9 cellular contexts compared by ENCODE assay signal in the genomic region with DNA sequence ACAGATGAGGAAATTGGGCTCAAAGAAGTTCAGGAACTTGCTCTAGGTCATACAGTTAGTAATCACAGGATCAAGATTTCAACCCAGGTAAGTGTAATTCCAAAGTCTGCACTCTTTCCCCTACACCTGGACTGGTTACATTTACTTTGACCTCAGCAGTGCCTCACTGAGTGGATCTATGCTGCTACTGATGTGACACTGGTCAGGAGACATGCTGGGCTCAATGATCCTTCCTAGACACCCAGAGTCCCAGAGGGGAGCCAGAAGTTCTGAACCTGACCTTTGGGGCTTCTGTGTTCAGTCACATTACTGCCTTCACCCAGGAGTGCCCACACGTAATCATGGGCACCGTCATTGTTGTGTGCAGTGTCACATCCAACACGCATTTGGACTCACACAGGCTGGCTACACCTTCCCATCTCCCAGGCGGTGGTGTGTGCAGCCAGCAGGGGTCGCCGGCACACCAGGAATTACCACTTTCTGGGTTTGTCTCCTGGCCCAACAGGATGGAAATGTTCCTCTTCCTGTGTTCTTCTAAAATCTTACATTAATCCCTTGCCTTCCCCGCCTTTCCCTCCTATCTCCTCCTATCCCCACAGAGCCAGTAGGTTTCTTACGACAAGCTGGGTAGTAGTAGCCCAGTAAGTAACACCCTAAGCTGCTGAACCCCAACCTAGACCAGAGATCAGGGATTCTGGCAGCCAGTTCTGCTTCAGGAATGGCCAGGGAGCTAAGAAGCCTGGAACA. TPM values are rescaled to one million over a fixed set of nuclear protein-coding genes. Genes with fewer than 3 reads are reported as not detected.
DNase-seq lines count a peak whose midpoint lies in the region; ATAC-seq, FAIRE-seq and TF ChIP-seq lines count a peak whose summit lies in the region.
"Had no signal": no experiment of that assay in that cellular context is flagged by ENCODE, and none has a peak within 500 bp of the region (broad histone marks: within the 10 kb centered on the region; RNA-seq: fewer than 3 reads in every experiment).

No MANE protein-coding gene starts in this region.

- CTCF ChIA-PET in activated naive CD4-positive, alpha-beta T cell treated with anti-CD3 and anti-CD28 coated beads, Interleukin-2, amount 10 ng/mL, durations not matched to agents 7 days and 5 days (lab: Charles Lee), result interaction anchor here (0.6 to 2.7 kb wide), 16 partner anchors 10 to 158 kb away, joined by 3 to 136 read pairs (median 4); a partner anchor contains a TSS

- H3K4me1 Mint-ChIP-seq in activated naive CD4-positive, alpha-beta T cell treated with anti-CD3 and anti-CD28 coated beads, Interleukin-2, amount 10 ng/mL, durations not matched to agents 7 days and 5 days, result peaks cover 6% of the 10 kb centered on the region
- H3K4me1 Mint-ChIP-seq in progenitor cell of endocrine pancreas (ENCODE audit: low read depth), result peaks cover 5% of the 10 kb centered on the region

- H3K9me3 Mint-ChIP-seq in activated naive CD4-positive, alpha-beta T cell treated with anti-CD3 and anti-CD28 coated beads, Interleukin-2, amount 10 ng/mL, durations not matched to agents 7 days and 5 days, result no peaks in the 10 kb centered on the region
- H3K9me3 Mint-ChIP-seq in progenitor cell of endocrine pancreas (ENCODE audit: low read depth), result no peaks in the 10 kb centered on the region

- no peak overlapping the region for H3K4me3 Mint-ChIP-seq in activated naive CD4-positive, alpha-beta T cell treated with anti-CD3 and anti-CD28 coated beads, Interleukin-2, amount 10 ng/mL, durations not matched to agents 7 days and 5 days
- no peak overlapping the region for H3K4me3 Mint-ChIP-seq in progenitor cell of endocrine pancreas (ENCODE audit: low read depth)

- FAIRE-seq in urothelium cell line (lab: Jason Lieb, UNC), result peak; percentile 97

- peaks cover 88% of the 10 kb centered on the region for H3K27me3 Mint-ChIP-seq in activated naive CD4-positive, alpha-beta T cell treated with anti-CD3 and anti-CD28 coated beads, Interleukin-2, amount 10 ng/mL, durations not matched to agents 7 days and 5 days
- H3K27me3 Mint-ChIP-seq in progenitor cell of endocrine pancreas, result peaks cover 90% of the 10 kb centered on the region

- peaks cover 2% of the 10 kb centered on the region for H3K36me3 Mint-ChIP-seq in activated naive CD4-positive, alpha-beta T cell treated with anti-CD3 and anti-CD28 coated beads, Interleukin-2, amount 10 ng/mL, durations not matched to agents 7 days and 5 days
- no peaks in the 10 kb centered on the region for H3K36me3 Mint-ChIP-seq in progenitor cell of endocrine pancreas (ENCODE audit: insufficient read depth)

- DNase-seq in NK-92 treated with Interleukin-12 subunit alpha and Interleukin-12 subunit beta, amount 100 ng/mL, for 24 hours (lab: John Stamatoyannopoulos, UW), result peak; percentile 42
- DNase-seq in NK-92 (lab: John Stamatoyannopoulos, UW; ENCODE audit: unreplicated experiment) (no peak), M059J (ENCODE audit: low read depth) (peak; percentile 66), head of caudate nucleus (peak; percentile 79 to 95 (median 90)), progenitor cell of endocrine pancreas (ENCODE audit: low spot score, unreplicated experiment) (peak; percentile 61), urothelium cell line (ENCODE audit: low spot score) (peak; percentile 79)
- peak; percentile 85 for DNase-seq in activated naive CD4-positive, alpha-beta T cell treated with anti-CD3 and anti-CD28 coated beads, Interleukin-2, amount 10 ng/mL, durations not matched to agents 7 days and 5 days

- ATAC-seq in SK-N-SH treated with all-trans-retinoic acid at 6 μM for 48 hours, result peak; percentile 99

- peak; percentile 89 for TF ChIP-seq CTCF in progenitor cell of endocrine pancreas (IDR thresholded peaks at IDR 0.05; ENCODE audit: unreplicated experiment)

- H3K27ac Mint-ChIP-seq in activated naive CD4-positive, alpha-beta T cell treated with anti-CD3 and anti-CD28 coated beads, Interleukin-2, amount 10 ng/mL, durations not matched to agents 7 days and 5 days, result no peak overlapping the region
- H3K27ac Mint-ChIP-seq in progenitor cell of endocrine pancreas, result no peak overlapping the region

- intact Hi-C loops in head of caudate nucleus (cut with DNase I), result loop anchor here (2.0 to 10.0 kb wide), 2 partner anchors 45 to 303 kb away; a partner anchor contains a TSS

TF ChIP-seq in SK-N-SH treated with all-trans-retinoic acid at 6 μM for 48 hours, 23 proteins besides CTCF, POLR2A, EP300 and RAD21 (continues in another document):
- TF ChIP-seq CSDC2 (CRISPR knock-in tag; IDR thresholded peaks at IDR 0.05), result no peak
- no peak for TF ChIP-seq ZNF8 (CRISPR knock-in tag; IDR thresholded peaks at IDR 0.05)
- no peak for TF ChIP-seq ESRRG (CRISPR knock-in tag; IDR thresholded peaks at IDR 0.05)
- no peak for TF ChIP-seq SNAI2 (CRISPR knock-in tag; IDR thresholded peaks at IDR 0.05)
- no peak for TF ChIP-seq ZFP3 (CRISPR knock-in tag; IDR thresholded peaks at IDR 0.05)
- no peak for TF ChIP-seq ZNF565 (CRISPR knock-in tag; conservative IDR thresholded peaks at IDR 0.05; ENCODE audit: low read depth)
- no peak for TF ChIP-seq OSR1 (CRISPR knock-in tag; IDR thresholded peaks at IDR 0.05)
- TF ChIP-seq, protein P1, sequence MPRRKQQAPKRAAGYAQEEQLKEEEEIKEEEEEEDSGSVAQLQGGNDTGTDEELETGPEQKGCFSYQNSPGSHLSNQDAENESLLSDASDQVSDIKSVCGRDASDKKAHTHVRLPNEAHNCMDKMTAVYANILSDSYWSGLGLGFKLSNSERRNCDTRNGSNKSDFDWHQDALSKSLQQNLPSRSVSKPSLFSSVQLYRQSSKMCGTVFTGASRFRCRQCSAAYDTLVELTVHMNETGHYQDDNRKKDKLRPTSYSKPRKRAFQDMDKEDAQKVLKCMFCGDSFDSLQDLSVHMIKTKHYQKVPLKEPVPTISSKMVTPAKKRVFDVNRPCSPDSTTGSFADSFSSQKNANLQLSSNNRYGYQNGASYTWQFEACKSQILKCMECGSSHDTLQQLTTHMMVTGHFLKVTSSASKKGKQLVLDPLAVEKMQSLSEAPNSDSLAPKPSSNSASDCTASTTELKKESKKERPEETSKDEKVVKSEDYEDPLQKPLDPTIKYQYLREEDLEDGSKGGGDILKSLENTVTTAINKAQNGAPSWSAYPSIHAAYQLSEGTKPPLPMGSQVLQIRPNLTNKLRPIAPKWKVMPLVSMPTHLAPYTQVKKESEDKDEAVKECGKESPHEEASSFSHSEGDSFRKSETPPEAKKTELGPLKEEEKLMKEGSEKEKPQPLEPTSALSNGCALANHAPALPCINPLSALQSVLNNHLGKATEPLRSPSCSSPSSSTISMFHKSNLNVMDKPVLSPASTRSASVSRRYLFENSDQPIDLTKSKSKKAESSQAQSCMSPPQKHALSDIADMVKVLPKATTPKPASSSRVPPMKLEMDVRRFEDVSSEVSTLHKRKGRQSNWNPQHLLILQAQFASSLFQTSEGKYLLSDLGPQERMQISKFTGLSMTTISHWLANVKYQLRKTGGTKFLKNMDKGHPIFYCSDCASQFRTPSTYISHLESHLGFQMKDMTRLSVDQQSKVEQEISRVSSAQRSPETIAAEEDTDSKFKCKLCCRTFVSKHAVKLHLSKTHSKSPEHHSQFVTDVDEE (CRISPR knock-in tag; IDR thresholded peaks at IDR 0.05), result no peak
- TF ChIP-seq TOX (CRISPR knock-in tag; IDR thresholded peaks at IDR 0.05; ENCODE audit: borderline replicate concordance), result no peak
- no peak for TF ChIP-seq ARNTL (CRISPR knock-in tag; IDR thresholded peaks at IDR 0.05; ENCODE audit: borderline replicate concordance, low read depth)
- TF ChIP-seq, protein P2, sequence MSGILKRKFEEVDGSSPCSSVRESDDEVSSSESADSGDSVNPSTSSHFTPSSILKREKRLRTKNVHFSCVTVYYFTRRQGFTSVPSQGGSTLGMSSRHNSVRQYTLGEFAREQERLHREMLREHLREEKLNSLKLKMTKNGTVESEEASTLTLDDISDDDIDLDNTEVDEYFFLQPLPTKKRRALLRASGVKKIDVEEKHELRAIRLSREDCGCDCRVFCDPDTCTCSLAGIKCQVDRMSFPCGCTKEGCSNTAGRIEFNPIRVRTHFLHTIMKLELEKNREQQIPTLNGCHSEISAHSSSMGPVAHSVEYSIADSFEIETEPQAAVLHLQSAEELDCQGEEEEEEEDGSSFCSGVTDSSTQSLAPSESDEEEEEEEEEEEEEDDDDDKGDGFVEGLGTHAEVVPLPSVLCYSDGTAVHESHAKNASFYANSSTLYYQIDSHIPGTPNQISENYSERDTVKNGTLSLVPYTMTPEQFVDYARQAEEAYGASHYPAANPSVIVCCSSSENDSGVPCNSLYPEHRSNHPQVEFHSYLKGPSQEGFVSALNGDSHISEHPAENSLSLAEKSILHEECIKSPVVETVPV (CRISPR knock-in tag; IDR thresholded peaks at IDR 0.05), result no peak
- TF ChIP-seq TCF4 (CRISPR knock-in tag; IDR thresholded peaks at IDR 0.05; ENCODE audit: borderline replicate concordance), result no peak
- TF ChIP-seq, protein P3, sequence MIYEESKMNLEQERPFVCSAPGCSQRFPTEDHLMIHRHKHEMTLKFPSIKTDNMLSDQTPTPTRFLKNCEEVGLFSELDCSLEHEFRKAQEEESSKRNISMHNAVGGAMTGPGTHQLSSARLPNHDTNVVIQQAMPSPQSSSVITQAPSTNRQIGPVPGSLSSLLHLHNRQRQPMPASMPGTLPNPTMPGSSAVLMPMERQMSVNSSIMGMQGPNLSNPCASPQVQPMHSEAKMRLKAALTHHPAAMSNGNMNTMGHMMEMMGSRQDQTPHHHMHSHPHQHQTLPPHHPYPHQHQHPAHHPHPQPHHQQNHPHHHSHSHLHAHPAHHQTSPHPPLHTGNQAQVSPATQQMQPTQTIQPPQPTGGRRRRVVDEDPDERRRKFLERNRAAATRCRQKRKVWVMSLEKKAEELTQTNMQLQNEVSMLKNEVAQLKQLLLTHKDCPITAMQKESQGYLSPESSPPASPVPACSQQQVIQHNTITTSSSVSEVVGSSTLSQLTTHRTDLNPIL (CRISPR knock-in tag; IDR thresholded peaks at IDR 0.05; ENCODE audit: low read depth), result no peak
- no peak for TF ChIP-seq BACH2 (CRISPR knock-in tag; IDR thresholded peaks at IDR 0.05; ENCODE audit: borderline replicate concordance)
- TF ChIP-seq ZNF70 (CRISPR knock-in tag; IDR thresholded peaks at IDR 0.05), result no peak
- TF ChIP-seq RARB (CRISPR knock-in tag; IDR thresholded peaks at IDR 0.05), result no peak

RNA-seq across cellular contexts. Expression of a gene that starts 25.6 kb away (rescaled TPM):
- total RNA-seq in M059J (2014; rRNA removed; shearing (Covaris generic)), result 28.3 and 47.3 TPM in 2 replicates
- total RNA-seq in progenitor cell of endocrine pancreas, result 89.5 and 101 TPM in 2 replicates

RNA-seq across cellular contexts. Expression of a gene that starts 25.8 kb away (rescaled TPM):
- total RNA-seq in M059J (2014; rRNA removed; shearing (Covaris generic)), result 206 and 387 TPM in 2 replicates
- 316 and 327 TPM in 2 replicates for total RNA-seq in progenitor cell of endocrine pancreas

RNA-seq across cellular contexts. Expression of a gene that starts 50.1 kb away (rescaled TPM):
- total RNA-seq in M059J (2014; rRNA removed; shearing (Covaris generic)), result not detected in 2 replicates
- 0.58 TPM in 1 of 2 replicates, not detected in the other for total RNA-seq in progenitor cell of endocrine pancreas
- total RNA-seq: skeletal muscle tissue had no signal
